18 cellular contexts compared by ENCODE assay signal in genomic region chr16:79392081-79392480, GRCh38.
DNase-seq lines count a peak whose midpoint lies in the region; ATAC-seq and TF ChIP-seq lines count a peak whose summit lies in the region.
"Had no signal": no experiment of that assay in that cellular context is flagged by ENCODE, and none has a peak within 500 bp of the region (broad histone marks: within the 10 kb centered on the region; RNA-seq: fewer than 3 reads in every experiment).

No MANE protein-coding gene starts in this region.

- no peak overlapping the region for H3K4me3 Mint-ChIP-seq in activated T-cell treated with anti-CD3 and anti-CD28 coated beads, Interleukin-2, amount 50 U/mL, for 72 hours
- no peak overlapping the region for H3K4me3 Mint-ChIP-seq in CD8-positive, alpha-beta T cell
- no peak overlapping the region for H3K4me3 Mint-ChIP-seq in activated T-helper 17 cell treated with anti-CD3 and anti-CD28 coated beads, Interleukin-2, amount 50 U/mL, for 72 hours
- H3K4me3 Mint-ChIP-seq in effector memory CD8-positive, alpha-beta T cell: peak overlapping the region in 1 of 2 donors; percentile 65
- H3K4me3 Mint-ChIP-seq: CD4-positive, alpha-beta T cell; H9 had no signal

- peaks cover 14% of the 10 kb centered on the region for H3K27me3 Mint-ChIP-seq in activated T-cell treated with anti-CD3 and anti-CD28 coated beads, Interleukin-2, amount 50 U/mL, for 72 hours (ENCODE audit: low read depth)
- H3K27me3 Mint-ChIP-seq in CD8-positive, alpha-beta T cell (ENCODE audit: low read depth): no peaks in the 10 kb centered on the region
- no peaks in the 10 kb centered on the region for H3K27me3 Mint-ChIP-seq in activated T-helper 17 cell treated with anti-CD3 and anti-CD28 coated beads, Interleukin-2, amount 50 U/mL, for 72 hours
- H3K27me3 Mint-ChIP-seq in effector memory CD8-positive, alpha-beta T cell: no peaks in the 10 kb centered on the region
- H3K27me3 Mint-ChIP-seq: CD4-positive, alpha-beta T cell had no signal

- peak; percentile 22 for TF ChIP-seq CTCF in CD8-positive, alpha-beta T cell (IDR thresholded peaks at IDR 0.05)
- no peak for TF ChIP-seq CTCF in upper lobe of left lung (IDR thresholded peaks at IDR 0.05)

- H3K4me1 Mint-ChIP-seq in activated T-cell treated with anti-CD3 and anti-CD28 coated beads, Interleukin-2, amount 50 U/mL, for 72 hours (ENCODE audit: low read depth): no peaks in the 10 kb centered on the region
- peaks cover 4% of the 10 kb centered on the region for H3K4me1 Mint-ChIP-seq in CD8-positive, alpha-beta T cell (ENCODE audit: low read depth)
- peaks cover 10% of the 10 kb centered on the region for H3K4me1 Mint-ChIP-seq in activated T-helper 17 cell treated with anti-CD3 and anti-CD28 coated beads, Interleukin-2, amount 50 U/mL, for 72 hours
- H3K4me1 Mint-ChIP-seq in effector memory CD8-positive, alpha-beta T cell (ENCODE audit: low read depth in 2 of 2): peaks cover 13 to 28% of the 10 kb centered on the region in 2 donors

- H3K36me3 Mint-ChIP-seq in activated T-cell treated with anti-CD3 and anti-CD28 coated beads, Interleukin-2, amount 50 U/mL, for 72 hours (ENCODE audit: insufficient read depth in 2 of 2): no peaks in the 10 kb centered on the region
- H3K36me3 Mint-ChIP-seq in CD8-positive, alpha-beta T cell: no peaks in the 10 kb centered on the region
- no peaks in the 10 kb centered on the region for H3K36me3 Mint-ChIP-seq in activated T-helper 17 cell treated with anti-CD3 and anti-CD28 coated beads, Interleukin-2, amount 50 U/mL, for 72 hours (ENCODE audit: low read depth)
- peaks cover 5% of the 10 kb centered on the region for H3K36me3 Mint-ChIP-seq in effector memory CD8-positive, alpha-beta T cell (ENCODE audit: insufficient read depth)

- no peak for TF ChIP-seq POLR2A in upper lobe of left lung (IDR thresholded peaks at IDR 0.05)

- H3K9me3 Mint-ChIP-seq in activated T-cell treated with anti-CD3 and anti-CD28 coated beads, Interleukin-2, amount 50 U/mL, for 72 hours: no peaks in the 10 kb centered on the region
- H3K9me3 Mint-ChIP-seq in CD8-positive, alpha-beta T cell: no peaks in the 10 kb centered on the region
- no peaks in the 10 kb centered on the region for H3K9me3 Mint-ChIP-seq in activated T-helper 17 cell treated with anti-CD3 and anti-CD28 coated beads, Interleukin-2, amount 50 U/mL, for 72 hours
- no peaks in the 10 kb centered on the region for H3K9me3 Mint-ChIP-seq in effector memory CD8-positive, alpha-beta T cell
- H3K9me3 Mint-ChIP-seq: CD4-positive, alpha-beta T cell; H9 had no signal

- no peak for TF ChIP-seq EP300 in upper lobe of left lung (IDR thresholded peaks at IDR 0.05)

- no peaks in the 10 kb centered on the region for H3K36me3 ChIP-seq in CD8-positive, alpha-beta T cell (ENCODE audit: insufficient read depth, low read length)
- no peaks in the 10 kb centered on the region for H3K36me3 ChIP-seq in upper lobe of left lung

- no peaks in the 10 kb centered on the region for H3K27me3 ChIP-seq in CD8-positive, alpha-beta T cell (ENCODE audit: insufficient read depth, low read length)
- H3K27me3 ChIP-seq in upper lobe of left lung: no peaks in the 10 kb centered on the region

- no peak overlapping the region for H3K4me3 ChIP-seq in CD8-positive, alpha-beta T cell (ENCODE audit: low read depth, low read length)
- no peak overlapping the region for H3K4me3 ChIP-seq in upper lobe of left lung
- H3K4me3 ChIP-seq: A549, GM12878 had no signal

- no peak for ATAC-seq in activated T-cell treated with anti-CD3 and anti-CD28 coated beads, Interleukin-2, amount 50 U/mL, for 72 hours (replicated peaks in 1 of 2)
- ATAC-seq in CD8-positive, alpha-beta T cell: no peak
- ATAC-seq in activated T-helper 17 cell treated with anti-CD3 and anti-CD28 coated beads, Interleukin-2, amount 50 U/mL, for 72 hours (replicated peaks): no peak
- ATAC-seq in effector memory CD8-positive, alpha-beta T cell (replicated peaks): no peak
- no peak for ATAC-seq in upper lobe of left lung (ENCODE audit: low FRiP score in 2 of 2)
- no peak for ATAC-seq in HG03432 (IDR thresholded peaks at IDR 0.05; ENCODE audit: unreplicated experiment)
- ATAC-seq: A549, GM12878 had no signal

- no peak overlapping the region for H3K27ac ChIP-seq in CD8-positive, alpha-beta T cell (ENCODE audit: low read depth, low read length)
- H3K27ac ChIP-seq in upper lobe of left lung: no peak overlapping the region
- H3K27ac ChIP-seq: 22Rv1, A549, C4-2B, HL-60 had no signal

- POLR2A ChIA-PET in CD8-positive, alpha-beta T cell (lab: Charles Lee): no interaction called here

- no peaks in the 10 kb centered on the region for H3K9me3 ChIP-seq in CD8-positive, alpha-beta T cell (ENCODE audit: low read length)
- no peaks in the 10 kb centered on the region for H3K9me3 ChIP-seq in upper lobe of left lung
- H3K9me3 ChIP-seq: A549 had no signal

- no peak for DNase-seq in activated T-cell treated with anti-CD3 and anti-CD28 coated beads, Interleukin-2, amount 50 U/mL, for 72 hours
- DNase-seq in activated T-cell treated with anti-CD3 and anti-CD28 coated beads, Interleukin-2, amount 50 U/mL, for 1 hour: no peak
- DNase-seq in CD8-positive, alpha-beta T cell: no peak
- no peak for DNase-seq in effector memory CD8-positive, alpha-beta T cell
- DNase-seq in upper lobe of left lung (no peak), SW 1271 (lab: John Stamatoyannopoulos, UW) (no peak)
- DNase-seq: AML-193; CD4-positive, alpha-beta T cell; EL; H9; IMR-90 had no signal

- intact Hi-C loops in CD8-positive, alpha-beta T cell (cut with DNase I, micrococcal nuclease): no loop called here

- peak overlapping the region; percentile 49 for H3K27ac Mint-ChIP-seq in activated T-cell treated with anti-CD3 and anti-CD28 coated beads, Interleukin-2, amount 50 U/mL, for 72 hours
- H3K27ac Mint-ChIP-seq in CD8-positive, alpha-beta T cell: no peak overlapping the region
- H3K27ac Mint-ChIP-seq in activated T-helper 17 cell treated with anti-CD3 and anti-CD28 coated beads, Interleukin-2, amount 50 U/mL, for 72 hours: peak overlapping the region; percentile 79
- H3K27ac Mint-ChIP-seq in effector memory CD8-positive, alpha-beta T cell: peak overlapping the region; percentile 72 to 83
- H3K27ac Mint-ChIP-seq: CD4-positive, alpha-beta T cell; H9 had no signal

- H3K4me1 ChIP-seq in CD8-positive, alpha-beta T cell (ENCODE audit: insufficient read depth, low read length): no peaks in the 10 kb centered on the region
- H3K4me1 ChIP-seq in upper lobe of left lung: peaks cover 0 to 13% (median 3%) of the 10 kb centered on the region in 4 donors
- H3K4me1 ChIP-seq: A549 had no signal

- CTCF ChIA-PET in CD8-positive, alpha-beta T cell (lab: Charles Lee): no interaction called here
